8 cellular contexts compared by ENCODE assay signal in genomic region chr10:86969421-86970041, GRCh38. TPM values are rescaled to one million over a fixed set of nuclear protein-coding genes. Genes with fewer than 3 reads are reported as not detected.
A peak's percentile ranks its signal among the peaks of the same experiment; 100 is the strongest.
DNase-seq lines count a peak whose midpoint lies in the region; ATAC-seq and TF ChIP-seq lines count a peak whose summit lies in the region.

No MANE protein-coding gene starts in this region.

- H3K27ac ChIP-seq in GM23338 (ENCODE audit: low read depth) (no peak overlapping the region), angular gyrus (ENCODE audit: low read depth, low read length) (peak overlapping the region; percentile 90), stomach smooth muscle (ENCODE audit: low read length) (peak overlapping the region; percentile 97)

- peaks cover 52% of the 10 kb centered on the region for H3K27me3 Mint-ChIP-seq in GM23338 (ENCODE audit: insufficient read depth, low read depth, poor library complexity)
- peaks cover 20% of the 10 kb centered on the region for H3K27me3 Mint-ChIP-seq in stimulated activated naive CD8-positive, alpha-beta T cell treated with anti-CD3 and anti-CD28 coated beads, Interleukin-15, amount 100 ng/mL, for 72 hours

- peaks cover 3% of the 10 kb centered on the region; the same call in 1 of the 3 replicates for H3K9me3 Mint-ChIP-seq in GM23338
- no peaks in the 10 kb centered on the region for H3K9me3 Mint-ChIP-seq in stimulated activated naive CD8-positive, alpha-beta T cell treated with anti-CD3 and anti-CD28 coated beads, Interleukin-15, amount 100 ng/mL, for 72 hours

- no peaks in the 10 kb centered on the region for H3K9me2 ChIP-seq in GM23338 (ENCODE audit: insufficient read depth)

- H4K20me1 ChIP-seq in GM23338 (replicated peaks; ENCODE audit: insufficient read depth), result no peaks in the 10 kb centered on the region

- H3K9ac ChIP-seq in stomach smooth muscle (ENCODE audit: low read length in 2 of 2), result peak overlapping the region; percentile 87 to 90

- H3K4me1 ChIP-seq in GM23338 (ENCODE audit: insufficient read depth) (peaks cover 33% of the 10 kb centered on the region), stomach smooth muscle (ENCODE audit: control insufficient read depth, insufficient read depth, low read length) (peaks cover 54% of the 10 kb centered on the region)

- H3K79me2 ChIP-seq in GM23338 (replicated peaks; ENCODE audit: insufficient read depth), result no peaks in the 10 kb centered on the region

- DNase-seq in GM23338 (ENCODE audit: low spot score) (no peak), islet precursor cell (peak; percentile 58)
- no peak for DNase-seq in stimulated activated naive CD8-positive, alpha-beta T cell treated with anti-CD3 and anti-CD28 coated beads, Interleukin-15, amount 100 ng/mL, for 72 hours

- H3K27me3 ChIP-seq in GM23338 (ENCODE audit: insufficient read depth) (peaks cover 68% of the 10 kb centered on the region), stomach smooth muscle (ENCODE audit: control insufficient read depth in 1 of 2, insufficient read depth in 2 of 2, low read length in 2 of 2) (no peaks in the 10 kb centered on the region)

- no peak overlapping the region for H3K27ac Mint-ChIP-seq in GM23338
- no peak overlapping the region for H3K27ac Mint-ChIP-seq in stimulated activated naive CD8-positive, alpha-beta T cell treated with anti-CD3 and anti-CD28 coated beads, Interleukin-15, amount 100 ng/mL, for 72 hours

- H3K4me2 ChIP-seq in GM23338, result peak overlapping the region; percentile 91

- no peak overlapping the region for H2AFZ ChIP-seq in GM23338

- ATAC-seq in GM23338 (no peak), HG02678 (IDR thresholded peaks at IDR 0.05; ENCODE audit: unreplicated experiment) (no peak), GM21529 (IDR thresholded peaks at IDR 0.05; ENCODE audit: unreplicated experiment) (no peak), GM21526 (IDR thresholded peaks at IDR 0.05; ENCODE audit: low FRiP score, unreplicated experiment) (no peak)
- ATAC-seq in stimulated activated naive CD8-positive, alpha-beta T cell treated with anti-CD3 and anti-CD28 coated beads, Interleukin-15, amount 100 ng/mL, for 72 hours, result no peak

- peaks cover 4% of the 10 kb centered on the region; the same call in 2 of the 3 replicates for H3K36me3 Mint-ChIP-seq in GM23338 (ENCODE audit: low read depth)

- H3K36me3 ChIP-seq in GM23338 (ENCODE audit: insufficient read depth) (no peaks in the 10 kb centered on the region), stomach smooth muscle (ENCODE audit: control insufficient read depth in 2 of 2, insufficient read depth in 2 of 2, low read length in 2 of 2) (no peaks in the 10 kb centered on the region)

- H3F3A ChIP-seq in GM23338 (replicated peaks; ENCODE audit: low read depth), result peaks cover 7% of the 10 kb centered on the region; the same call in 1 of the 2 replicates

- no peaks in the 10 kb centered on the region for H3K9me3 ChIP-seq in stomach smooth muscle (ENCODE audit: control insufficient read depth in 2 of 2, low read length in 2 of 2)

- H3K4me3 ChIP-seq in GM23338 (no peak overlapping the region), stomach smooth muscle (ENCODE audit: low read length in 2 of 2) (peak overlapping the region; percentile 67 to 82)

- no peak for TF ChIP-seq CTCF in GM23338 (conservative IDR thresholded peaks at IDR 0.05; ENCODE audit: low read depth in 2 of 2)

- H3K4me3 Mint-ChIP-seq in GM23338, result no peak overlapping the region
- H3K4me3 Mint-ChIP-seq in stimulated activated naive CD8-positive, alpha-beta T cell treated with anti-CD3 and anti-CD28 coated beads, Interleukin-15, amount 100 ng/mL, for 72 hours, result peak overlapping the region in 1 of 2 donors; percentile 62

- H3K4me1 Mint-ChIP-seq in GM23338, result peaks cover 57% of the 10 kb centered on the region
- H3K4me1 Mint-ChIP-seq in stimulated activated naive CD8-positive, alpha-beta T cell treated with anti-CD3 and anti-CD28 coated beads, Interleukin-15, amount 100 ng/mL, for 72 hours, result peaks cover 74% of the 10 kb centered on the region

TF ChIP-seq in GM23338, 12 proteins besides CTCF, POLR2A, EP300 and RAD21 (continues in another document):
- TF ChIP-seq NANOG (IDR thresholded peaks at IDR 0.05; ENCODE audit: borderline replicate concordance), result no peak
- TF ChIP-seq ETS1 (IDR thresholded peaks at IDR 0.05), result no peak
- no peak for TF ChIP-seq JUNB (IDR thresholded peaks at IDR 0.05; ENCODE audit: unreplicated experiment)
- TF ChIP-seq ZNF462 (CRISPR knock-in tag; IDR thresholded peaks at IDR 0.05), result no peak
- no peak for TF ChIP-seq STAT1 (IDR thresholded peaks at IDR 0.05; ENCODE audit: unreplicated experiment)
- TF ChIP-seq CREB1 (CRISPR knock-in tag; IDR thresholded peaks at IDR 0.05; ENCODE audit: low read depth), result no peak
- TF ChIP-seq ZNF114 (CRISPR knock-in tag; IDR thresholded peaks at IDR 0.05), result no peak

RNA-seq across cellular contexts. Expression of gene ADIRF, which starts 1.2 kb away (rescaled TPM):
- not detected in 2 replicates for total RNA-seq in GM23338 (2014; rRNA removed; shearing (Covaris generic))
- polyA plus RNA-seq in GM23338 (2016; fragmentation: Nextera tagmentation; extraction: Ambion mirVana), result 0.66 and 1.7 TPM in 2 replicates

RNA-seq across cellular contexts. Expression of gene SNCG, which starts 11.1 kb away (rescaled TPM):
- 4.0 and 9.6 TPM in 2 replicates for total RNA-seq in GM23338 (2014; rRNA removed; shearing (Covaris generic))
- 17.0 and 18.5 TPM in 2 replicates for polyA plus RNA-seq in GM23338 (2016; fragmentation: Nextera tagmentation; extraction: Ambion mirVana)

RNA-seq across cellular contexts. Expression of gene MMRN2, which starts 12.1 kb away (rescaled TPM):
- 1.0 and 2.4 TPM in 2 replicates for total RNA-seq in GM23338 (2014; rRNA removed; shearing (Covaris generic))
- polyA plus RNA-seq in GM23338 (2016; fragmentation: Nextera tagmentation; extraction: Ambion mirVana), result 0.32 and 0.70 TPM in 2 replicates

RNA-seq across cellular contexts. Expression of gene FAM25A, which starts 50.6 kb away (rescaled TPM):
- not detected in 2 replicates for total RNA-seq in GM23338 (2014; rRNA removed; shearing (Covaris generic))
- not detected in 2 replicates for polyA plus RNA-seq in GM23338 (2016; fragmentation: Nextera tagmentation; extraction: Ambion mirVana)
